9 cellular contexts compared by ENCODE assay signal in genomic region chr1:8027748-8028631, GRCh38. TPM values are rescaled to one million over a fixed set of nuclear protein-coding genes. Genes with fewer than 3 reads are reported as not detected.
DNase-seq lines count a peak whose midpoint lies in the region; ATAC-seq and TF ChIP-seq lines count a peak whose summit lies in the region.
"Had no signal": no experiment of that assay in that cellular context is flagged by ENCODE, and none has a peak within 500 bp of the region (broad histone marks: within the 10 kb centered on the region; RNA-seq: fewer than 3 reads in every experiment).

No MANE protein-coding gene starts in this region.

- TF ChIP-seq CTCF in HFFc6 (IDR thresholded peaks at IDR 0.05), result 0 out of 2 replicates have a peak, but pooled peaks have one; percentile 15
- TF ChIP-seq CTCF in breast epithelium (IDR thresholded peaks at IDR 0.05), result no peak

- DNase-seq in HFFc6 (peak; percentile 89), breast epithelium (ENCODE audit: low spot score in 2 of 2) (no peak)
- DNase-seq in activated T-cell treated with anti-CD3 and anti-CD28 coated beads, Interleukin-2, amount 50 U/mL, for 1 hour, result no peak
- DNase-seq in activated CD8-positive, alpha-beta memory T cell treated with anti-CD3 and anti-CD28 coated beads, Interleukin-2, amount 50 U/mL, for 4 hours, result no peak
- DNase-seq: effector CD8-positive, alpha-beta T cell had no signal

- peak overlapping the region; percentile 10 for H2AFZ ChIP-seq in ACC112 (ENCODE audit: low read length, unreplicated experiment)

- no peaks in the 10 kb centered on the region; the same call in 1 of the 2 replicates for H3K9me3 Mint-ChIP-seq in HFFc6

- H3K36me3 ChIP-seq in ACC112 (ENCODE audit: insufficient read depth, low read length) (peaks cover 12% of the 10 kb centered on the region), breast epithelium (no peaks in the 10 kb centered on the region), mucosa of stomach (ENCODE audit: control insufficient read depth, insufficient read depth, low read length) (no peaks in the 10 kb centered on the region)

- peaks cover 4% of the 10 kb centered on the region for H3K27me3 Mint-ChIP-seq in HFFc6 (ENCODE audit: insufficient read depth)

- H3K4me3 ChIP-seq in ACC112 (ENCODE audit: low read depth, low read length) (peak overlapping the region; percentile 82), breast epithelium (peak overlapping the region in 2 of 3 donors; percentile 94), mucosa of stomach (ENCODE audit: low read length) (no peak overlapping the region)

- H3K36me3 Mint-ChIP-seq in HFFc6 (ENCODE audit: low read depth), result peaks cover 15% of the 10 kb centered on the region

- H3K27ac ChIP-seq in ACC112 (ENCODE audit: low read depth, low read length), result peak overlapping the region; percentile 97
- peak overlapping the region; percentile 97 to 98 for H3K27ac ChIP-seq in breast epithelium

- H3K9ac ChIP-seq in mucosa of stomach (ENCODE audit: low read length), result peak overlapping the region; percentile 97

- no peak for TF ChIP-seq POLR2A in breast epithelium (IDR thresholded peaks at IDR 0.05)

- no peaks in the 10 kb centered on the region for H3K27me3 ChIP-seq in ACC112 (ENCODE audit: insufficient read depth, low read length)
- no peaks in the 10 kb centered on the region for H3K27me3 ChIP-seq in breast epithelium
- no peaks in the 10 kb centered on the region for H3K27me3 ChIP-seq in mucosa of stomach (ENCODE audit: control insufficient read depth, insufficient read depth, low read length)

- H3K4me3 Mint-ChIP-seq in HFFc6, result peak overlapping the region; percentile 80

- peak overlapping the region; percentile 94 for H3K27ac Mint-ChIP-seq in HFFc6

- peaks cover 36% of the 10 kb centered on the region for H3K4me1 ChIP-seq in ACC112 (ENCODE audit: control insufficient read depth, insufficient read depth, low read length, unreplicated experiment)
- no peaks in the 10 kb centered on the region for H3K4me1 ChIP-seq in breast epithelium
- H3K4me1 ChIP-seq in mucosa of stomach (ENCODE audit: control insufficient read depth, insufficient read depth, low read length), result peaks cover 33% of the 10 kb centered on the region

- peaks cover 69% of the 10 kb centered on the region for H3K4me1 Mint-ChIP-seq in HFFc6 (ENCODE audit: low read depth)

- ATAC-seq in HG02981 (IDR thresholded peaks at IDR 0.05; ENCODE audit: unreplicated experiment), result no peak
- ATAC-seq in GM18870 (IDR thresholded peaks at IDR 0.05; ENCODE audit: unreplicated experiment), result no peak

- intact Hi-C loops in breast epithelium (cut with DNase I; ENCODE audit: low total_unique reads), result no loop called here

- H3K9me3 ChIP-seq in breast epithelium, result no peaks in the 10 kb centered on the region
- no peaks in the 10 kb centered on the region for H3K9me3 ChIP-seq in mucosa of stomach (ENCODE audit: control insufficient read depth, low read length)

- peaks cover 36% of the 10 kb centered on the region for H3K79me2 ChIP-seq in ACC112 (ENCODE audit: control insufficient read depth, insufficient read depth, low read length, unreplicated experiment)

RNA-seq across cellular contexts. Expression of gene ERRFI1, which starts 1.9 kb away (rescaled TPM):
- total RNA-seq in HFFc6 (2021; fragmentation: NEBNext Ultra II Directional; extraction: Animal tissue kit (Norgen Biotek cat#: 25700)), result 10 to 100 TPM; 15.8 to 25.5 (median 19.0) TPM
- total RNA-seq in breast epithelium, result 100 to 1,000 TPM; 207 to 550 (median 379) TPM

Comparison
In these comparisons a context has a peak if more than half of its experiments do, and no peak if none do; other contexts are left out.
1. RNA of gene ERRFI1, which starts 1.9 kb away (total RNA-seq): 207 to 550 TPM in breast epithelium; 15.8 to 25.5 TPM in HFFc6; every median in the first group is over 4 times any median in the second.